1 cellular context compared by ENCODE assay signal in the genomic region with DNA sequence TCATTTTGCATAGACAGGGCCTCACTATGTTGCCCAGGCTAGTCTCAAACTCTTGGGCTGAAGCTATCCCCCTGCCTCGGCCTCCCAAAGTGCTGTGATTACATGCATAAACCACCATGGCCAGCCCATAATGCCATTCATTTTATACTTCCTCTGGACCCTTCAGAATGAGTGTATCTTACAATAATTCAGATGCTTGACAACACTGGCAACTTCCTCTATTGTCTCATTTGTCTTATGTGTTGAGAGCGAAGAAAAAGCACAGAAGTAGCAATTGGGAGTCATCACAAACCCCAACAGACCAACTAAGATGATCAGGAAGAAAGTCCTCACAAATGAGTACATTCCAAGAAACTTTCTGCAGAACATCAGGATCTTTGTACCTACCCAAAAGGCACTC.
TF ChIP-seq lines count a peak whose summit lies in the region.

No MANE protein-coding gene starts in this region.

TF ChIP-seq in GM12878, 131 proteins besides CTCF, POLR2A, EP300 and RAD21 (continued from another document):
- TF ChIP-seq, protein P1, sequence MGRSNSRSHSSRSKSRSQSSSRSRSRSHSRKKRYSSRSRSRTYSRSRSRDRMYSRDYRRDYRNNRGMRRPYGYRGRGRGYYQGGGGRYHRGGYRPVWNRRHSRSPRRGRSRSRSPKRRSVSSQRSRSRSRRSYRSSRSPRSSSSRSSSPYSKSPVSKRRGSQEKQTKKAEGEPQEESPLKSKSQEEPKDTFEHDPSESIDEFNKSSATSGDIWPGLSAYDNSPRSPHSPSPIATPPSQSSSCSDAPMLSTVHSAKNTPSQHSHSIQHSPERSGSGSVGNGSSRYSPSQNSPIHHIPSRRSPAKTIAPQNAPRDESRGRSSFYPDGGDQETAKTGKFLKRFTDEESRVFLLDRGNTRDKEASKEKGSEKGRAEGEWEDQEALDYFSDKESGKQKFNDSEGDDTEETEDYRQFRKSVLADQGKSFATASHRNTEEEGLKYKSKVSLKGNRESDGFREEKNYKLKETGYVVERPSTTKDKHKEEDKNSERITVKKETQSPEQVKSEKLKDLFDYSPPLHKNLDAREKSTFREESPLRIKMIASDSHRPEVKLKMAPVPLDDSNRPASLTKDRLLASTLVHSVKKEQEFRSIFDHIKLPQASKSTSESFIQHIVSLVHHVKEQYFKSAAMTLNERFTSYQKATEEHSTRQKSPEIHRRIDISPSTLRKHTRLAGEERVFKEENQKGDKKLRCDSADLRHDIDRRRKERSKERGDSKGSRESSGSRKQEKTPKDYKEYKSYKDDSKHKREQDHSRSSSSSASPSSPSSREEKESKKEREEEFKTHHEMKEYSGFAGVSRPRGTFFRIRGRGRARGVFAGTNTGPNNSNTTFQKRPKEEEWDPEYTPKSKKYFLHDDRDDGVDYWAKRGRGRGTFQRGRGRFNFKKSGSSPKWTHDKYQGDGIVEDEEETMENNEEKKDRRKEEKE (IDR thresholded peaks at IDR 0.05) = no peak
TF ChIP-seq in GM12878: peak in this region for 1.
